ENCODE assay signal across 1 cellular context in the genomic region with DNA sequence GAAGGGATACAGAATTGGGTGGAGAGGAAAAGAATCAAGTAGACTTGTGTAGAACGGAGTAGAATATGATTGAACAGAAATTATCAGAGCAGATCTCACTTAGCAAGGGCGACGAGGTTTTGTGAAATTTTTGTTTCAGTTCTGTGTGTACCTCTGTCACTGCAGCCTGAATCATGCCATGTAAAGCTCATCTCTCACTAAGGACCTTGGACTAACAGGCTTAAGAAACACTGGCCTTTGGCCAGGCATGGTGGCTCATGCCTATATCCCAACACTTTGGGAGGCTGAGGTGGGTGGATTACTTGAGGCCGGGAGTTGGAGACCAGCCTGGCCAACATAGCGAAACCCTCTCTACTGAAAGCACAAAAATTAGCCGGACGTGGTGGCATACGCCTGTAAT.
A peak's percentile ranks its signal among the peaks of the same experiment; 100 is the strongest.
TF ChIP-seq lines count a peak whose summit lies in the region.

No MANE protein-coding gene starts in this region.

TF ChIP-seq in HepG2, 621 proteins besides CTCF, POLR2A, EP300 and RAD21 (continued from another document):
- TF ChIP-seq, protein P1, sequence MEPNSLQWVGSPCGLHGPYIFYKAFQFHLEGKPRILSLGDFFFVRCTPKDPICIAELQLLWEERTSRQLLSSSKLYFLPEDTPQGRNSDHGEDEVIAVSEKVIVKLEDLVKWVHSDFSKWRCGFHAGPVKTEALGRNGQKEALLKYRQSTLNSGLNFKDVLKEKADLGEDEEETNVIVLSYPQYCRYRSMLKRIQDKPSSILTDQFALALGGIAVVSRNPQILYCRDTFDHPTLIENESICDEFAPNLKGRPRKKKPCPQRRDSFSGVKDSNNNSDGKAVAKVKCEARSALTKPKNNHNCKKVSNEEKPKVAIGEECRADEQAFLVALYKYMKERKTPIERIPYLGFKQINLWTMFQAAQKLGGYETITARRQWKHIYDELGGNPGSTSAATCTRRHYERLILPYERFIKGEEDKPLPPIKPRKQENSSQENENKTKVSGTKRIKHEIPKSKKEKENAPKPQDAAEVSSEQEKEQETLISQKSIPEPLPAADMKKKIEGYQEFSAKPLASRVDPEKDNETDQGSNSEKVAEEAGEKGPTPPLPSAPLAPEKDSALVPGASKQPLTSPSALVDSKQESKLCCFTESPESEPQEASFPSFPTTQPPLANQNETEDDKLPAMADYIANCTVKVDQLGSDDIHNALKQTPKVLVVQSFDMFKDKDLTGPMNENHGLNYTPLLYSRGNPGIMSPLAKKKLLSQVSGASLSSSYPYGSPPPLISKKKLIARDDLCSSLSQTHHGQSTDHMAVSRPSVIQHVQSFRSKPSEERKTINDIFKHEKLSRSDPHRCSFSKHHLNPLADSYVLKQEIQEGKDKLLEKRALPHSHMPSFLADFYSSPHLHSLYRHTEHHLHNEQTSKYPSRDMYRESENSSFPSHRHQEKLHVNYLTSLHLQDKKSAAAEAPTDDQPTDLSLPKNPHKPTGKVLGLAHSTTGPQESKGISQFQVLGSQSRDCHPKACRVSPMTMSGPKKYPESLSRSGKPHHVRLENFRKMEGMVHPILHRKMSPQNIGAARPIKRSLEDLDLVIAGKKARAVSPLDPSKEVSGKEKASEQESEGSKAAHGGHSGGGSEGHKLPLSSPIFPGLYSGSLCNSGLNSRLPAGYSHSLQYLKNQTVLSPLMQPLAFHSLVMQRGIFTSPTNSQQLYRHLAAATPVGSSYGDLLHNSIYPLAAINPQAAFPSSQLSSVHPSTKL (CRISPR knock-in tag; IDR thresholded peaks at IDR 0.05), result 0 out of 2 replicates have a peak, but pooled peaks have one; percentile 9
- TF ChIP-seq HNF4G (IDR thresholded peaks at IDR 0.05; ENCODE audit: borderline replicate concordance, low read depth, low read length) (0 out of 2 replicates have a peak, but pooled peaks have one; percentile 17), HNF4G (CRISPR knock-in tag; IDR thresholded peaks at IDR 0.05; ENCODE audit: borderline replicate concordance, low read depth) (no peak), ZNF207 (IDR thresholded peaks at IDR 0.05; ENCODE audit: borderline replicate concordance) (no peak), HNF4A (CRISPR knock-in tag; IDR thresholded peaks at IDR 0.05) (peak; percentile 62)
